In genomic region chr13:80533175-80533574, GRCh38 we compare ENCODE assay signal across 11 cellular contexts.
"Had no signal": no experiment of that assay in that cellular context is flagged by ENCODE, and none has a peak within 500 bp of the region (broad histone marks: within the 10 kb centered on the region; RNA-seq: fewer than 3 reads in every experiment).

No MANE protein-coding gene starts in this region.

- H3K4me1 ChIP-seq: HAP-1 had no signal

- DNase-seq: GM23248, GOT3, H7, H9, HCEC 1CT, HFFc6 had no signal

- H3K9ac ChIP-seq: GM23248 had no signal

- FAIRE-seq: H1, H54 had no signal

- H2AFZ ChIP-seq: GM23248, GM23338 had no signal

- H3K4me2 ChIP-seq: GM23338 had no signal

- H3K4me3 ChIP-seq: GM23248, GM23338, HAP-1 had no signal

- ATAC-seq: GM23338, HCT116 had no signal

- H3K27ac ChIP-seq: GM23248 had no signal

- H3K9me3 ChIP-seq: HAP-1 had no signal

- H3K36me3 ChIP-seq: HAP-1 had no signal
